Comparison of ENCODE assay signal across 8 cellular contexts in genomic region chr2:137865954-137866540, GRCh38.
DNase-seq lines count a peak whose midpoint lies in the region; ATAC-seq and TF ChIP-seq lines count a peak whose summit lies in the region.

No MANE protein-coding gene starts in this region.

- WGBS in IMR-90 (ENCODE audit: extremely low coverage in 2 of 2, insufficient read length in 1 of 2), 2 experiments, result no CpG with 5 or more reads among the region's 2 CpGs

- no peak overlapping the region for H4K5ac ChIP-seq in IMR-90 (ENCODE audit: low read depth, low read length)

- no peak for TF ChIP-seq POLR2A in IMR-90 (IDR thresholded peaks at IDR 0.05; ENCODE audit: low read depth, low read length)

- peaks cover 2% of the 10 kb centered on the region for H3K27me3 Mint-ChIP-seq in activated naive CD8-positive, alpha-beta T cell treated with anti-CD3 and anti-CD28 coated beads, Interleukin-2, amount 50 U/mL, for 24 hours

- H3K23ac ChIP-seq in IMR-90 (ENCODE audit: low read depth, low read length), result no peak overlapping the region

- in situ Hi-C loops in G401 (cut with HindIII; ENCODE audit: low sequenced_read_pairs), result no loop called here
- in situ Hi-C loops in IMR-90 (cut with MboI; ENCODE audit: low sequenced_read_pairs), result no loop called here

- H3K9me1 ChIP-seq in IMR-90 (ENCODE audit: insufficient read depth, low read length), result no peaks in the 10 kb centered on the region

- no peak overlapping the region for H3K4me3 ChIP-seq in IMR-90 (ENCODE audit: insufficient read depth, low read depth, low read length)

- H3K9ac ChIP-seq in IMR-90 (ENCODE audit: low read depth, low read length), result no peak overlapping the region

- dilution Hi-C loops in IMR-90 (cut with HindIII; ENCODE audit: low sequenced_read_pairs, unreplicated experiment), result no loop called here

- DNase-seq in G401 (ENCODE audit: low spot score), result peak; percentile 49
- peak; percentile 39 for DNase-seq in IMR-90
- DNase-seq in RKO (ENCODE audit: low spot score), result peak; percentile 57
- peak; percentile 50 for DNase-seq in activated naive CD8-positive, alpha-beta T cell treated with anti-CD3 and anti-CD28 coated beads, Interleukin-2, amount 50 U/mL, for 24 hours
- DNase-seq in islet precursor cell, result peak; percentile 75
- peak in 2 of 3 experiments; percentile 2 to 21 for DNase-seq in stimulated activated CD4-positive, alpha-beta T cell treated with anti-CD3 and anti-CD28 coated beads, TNF-alpha, amount 100 ng/mL, for 4 hours (ENCODE audit: low read depth in 3 of 3)
- no peak for DNase-seq in middle frontal gyrus (ENCODE audit: extremely low spot score, low spot score)

- TF ChIP-seq CTCF in IMR-90 (conservative IDR thresholded peaks at IDR 0.05; ENCODE audit: low read depth, low read length), result peak; percentile 57

- H2BK5ac ChIP-seq in IMR-90 (ENCODE audit: low read depth, low read length, poor library complexity, severe bottlenecking), result no peak overlapping the region

- no peaks in the 10 kb centered on the region for H3K79me1 ChIP-seq in IMR-90 (ENCODE audit: low read depth in 1 of 2, low read length in 2 of 2)

- H3K18ac ChIP-seq in IMR-90 (ENCODE audit: low read depth, low read length), result no peak overlapping the region

- no peak overlapping the region for H3K4me2 ChIP-seq in IMR-90 (ENCODE audit: low read depth, low read length)

- no peaks in the 10 kb centered on the region for H3K27me3 ChIP-seq in IMR-90 (ENCODE audit: control insufficient read depth, insufficient read depth, low read length)

- H2BK20ac ChIP-seq in IMR-90 (ENCODE audit: low read depth, low read length), result no peak overlapping the region

- H3K36me3 Mint-ChIP-seq in activated naive CD8-positive, alpha-beta T cell treated with anti-CD3 and anti-CD28 coated beads, Interleukin-2, amount 50 U/mL, for 24 hours (ENCODE audit: low read depth), result no peaks in the 10 kb centered on the region

- POLR2A ChIA-PET in IMR-90 (lab: Charles Lee; ENCODE audit: unreplicated experiment), result no interaction called here

- no peaks in the 10 kb centered on the region for H3K4me1 Mint-ChIP-seq in activated naive CD8-positive, alpha-beta T cell treated with anti-CD3 and anti-CD28 coated beads, Interleukin-2, amount 50 U/mL, for 24 hours

- H3K56ac ChIP-seq in IMR-90 (ENCODE audit: extremely low read depth, insufficient read depth, low read length), result no peak overlapping the region

- CTCF ChIA-PET in IMR-90 (lab: Yijun Ruan, JAX), result interaction anchor here (0.6 to 1.0 kb wide), 3 partner anchors 8 to 60 kb away, joined by 3 to 7 read pairs (median 3); no protein-coding TSS in a partner anchor

- H3K9me3 Mint-ChIP-seq in activated naive CD8-positive, alpha-beta T cell treated with anti-CD3 and anti-CD28 coated beads, Interleukin-2, amount 50 U/mL, for 24 hours, result no peaks in the 10 kb centered on the region

- ATAC-seq in GM21423 (IDR thresholded peaks at IDR 0.05; ENCODE audit: unreplicated experiment) (peak; percentile 53), IMR-90 (ENCODE audit: low read depth) (peak; percentile 75)
- ATAC-seq in activated naive CD8-positive, alpha-beta T cell treated with anti-CD3 and anti-CD28 coated beads, Interleukin-2, amount 50 U/mL, for 24 hours, result no peak

- TF ChIP-seq RAD21 in IMR-90 (IDR thresholded peaks at IDR 0.05; ENCODE audit: low read length), result peak; percentile 65

- no peak overlapping the region for H2AK9ac ChIP-seq in IMR-90 (replicated peaks; ENCODE audit: low read depth, low read length, poor library complexity)

- no TSS peak for BruUV-seq in IMR-90 (replicated peaks; lab: Mats Ljungman, UMichigan)

- H3K4me1 ChIP-seq in IMR-90 (ENCODE audit: control insufficient read depth, insufficient read depth, low read length), result no peaks in the 10 kb centered on the region

- no peak overlapping the region for H2AK5ac ChIP-seq in IMR-90 (ENCODE audit: low read depth, low read length)

- no peak overlapping the region for H3K27ac ChIP-seq in IMR-90 (ENCODE audit: insufficient read depth, low read length)

- H2BK120ac ChIP-seq in IMR-90 (ENCODE audit: low read depth, low read length), result no peak overlapping the region

- no peak overlapping the region for H2AFZ ChIP-seq in IMR-90 (replicated peaks; ENCODE audit: low read length, poor library complexity)

- H3K4ac ChIP-seq in IMR-90 (ENCODE audit: low read depth, low read length), result no peak overlapping the region

- no peak overlapping the region for H2BK15ac ChIP-seq in IMR-90 (ENCODE audit: low read depth, low read length)

- no peaks in the 10 kb centered on the region for H3K9me3 ChIP-seq in IMR-90 (ENCODE audit: control insufficient read depth, insufficient read depth, low read length)

- H3K4me3 Mint-ChIP-seq in activated naive CD8-positive, alpha-beta T cell treated with anti-CD3 and anti-CD28 coated beads, Interleukin-2, amount 50 U/mL, for 24 hours, result no peak overlapping the region

- H3K36me3 ChIP-seq in IMR-90 (ENCODE audit: control insufficient read depth, insufficient read depth, low read length), result no peaks in the 10 kb centered on the region

- no peak overlapping the region for H3K14ac ChIP-seq in IMR-90 (replicated peaks; ENCODE audit: low read depth, low read length)

- intact Hi-C loops in IMR-90 (cut with micrococcal nuclease), result loop anchor here (2.0 kb wide), 1 partner anchor 961 kb away; no protein-coding TSS in a partner anchor

- H4K20me1 ChIP-seq in IMR-90 (ENCODE audit: insufficient read depth, low read length), result no peaks in the 10 kb centered on the region

- no peak overlapping the region for H4K91ac ChIP-seq in IMR-90 (ENCODE audit: insufficient read depth, low read depth, low read length)

- no peak overlapping the region for H4K8ac ChIP-seq in IMR-90 (ENCODE audit: low read depth in 2 of 2, low read length in 2 of 2)

- H3K27ac Mint-ChIP-seq in activated naive CD8-positive, alpha-beta T cell treated with anti-CD3 and anti-CD28 coated beads, Interleukin-2, amount 50 U/mL, for 24 hours, result no peak overlapping the region

TF ChIP-seq in IMR-90, 13 proteins besides CTCF, POLR2A, EP300 and RAD21:
- TF ChIP-seq SMC3 (IDR thresholded peaks at IDR 0.05; ENCODE audit: low read depth, low read length) (peak; percentile 38), USF2 (IDR thresholded peaks at IDR 0.05; ENCODE audit: low read depth, low read length) (no peak)
